8 cellular contexts compared by ENCODE assay signal in genomic region chr13:94416454-94417080, GRCh38.
DNase-seq lines count a peak whose midpoint lies in the region; ATAC-seq and TF ChIP-seq lines count a peak whose summit lies in the region.

No MANE protein-coding gene starts in this region.

- no peak for DNase-seq in CD14-positive monocyte (ENCODE audit: low spot score)
- no peak for DNase-seq in Panc1 (ENCODE audit: low read depth, low spot score)
- DNase-seq in iPS DF 6.9 (ENCODE audit: low read depth, low spot score): peak; percentile 70
- DNase-seq in NOMO-1 (lab: John Stamatoyannopoulos, UW; ENCODE audit: unreplicated experiment in 2 of 2): no peak
- no peak for DNase-seq in central memory CD4-positive, alpha-beta T cell
- no peak for DNase-seq in NCI-H2029 (lab: John Stamatoyannopoulos, UW)

- POLR2A ChIA-PET in HEK293 (lab: Yijun Ruan, JAX): no interaction called here
- POLR2A ChIA-PET in Panc1 (lab: Charles Lee): interaction anchor here (0.6 kb wide), 1 partner anchor 388 kb away, joined by 3 read pairs; no protein-coding TSS in a partner anchor

- peaks cover 16% of the 10 kb centered on the region for H3K4me1 Mint-ChIP-seq in CD14-positive monocyte

- H3K9me3 Mint-ChIP-seq in CD14-positive monocyte: peaks cover 7 to 25% (median 21%) of the 10 kb centered on the region in 7 donors

- H3K9me3 ChIP-seq in HEK293 (ENCODE audit: control insufficient read depth, insufficient read depth, low read depth, low read length): no peaks in the 10 kb centered on the region
- H3K9me3 ChIP-seq in Panc1 (ENCODE audit: control insufficient read depth, insufficient read depth, low read depth, low read length): no peaks in the 10 kb centered on the region; the same call in 1 of the 2 replicates
- H3K9me3 ChIP-seq in iPS DF 6.9 (ENCODE audit: control insufficient read depth, insufficient read depth, low read length): no peaks in the 10 kb centered on the region

- H3K27me3 Mint-ChIP-seq in CD14-positive monocyte (ENCODE audit: low read depth in 3 of 3): peaks cover 9 to 19% (median 17%) of the 10 kb centered on the region in 3 donors

- no peaks in the 10 kb centered on the region for H3K36me3 Mint-ChIP-seq in CD14-positive monocyte

- intact Hi-C loops in CD14-positive monocyte (cut with micrococcal nuclease) (no loop called here), Panc1 (cut with micrococcal nuclease; ENCODE audit: unreplicated experiment) (no loop called here)

- H3K27ac ChIP-seq in HEK293 (ENCODE audit: extremely low read depth, low read depth, low read length): no peak overlapping the region
- no peak overlapping the region for H3K27ac ChIP-seq in Panc1 (ENCODE audit: low read length)
- H3K27ac ChIP-seq in iPS DF 6.9 (ENCODE audit: low read length): no peak overlapping the region

- no peak for ATAC-seq in Panc1
- ATAC-seq in HG03175 (IDR thresholded peaks at IDR 0.05; ENCODE audit: unreplicated experiment): no peak

- H3K4me3 Mint-ChIP-seq in CD14-positive monocyte: peak overlapping the region in 1 of 2 donors; percentile 5

- no peaks in the 10 kb centered on the region for H3K27me3 ChIP-seq in Panc1 (ENCODE audit: control insufficient read depth, insufficient read depth, low read length)
- no peaks in the 10 kb centered on the region for H3K27me3 ChIP-seq in iPS DF 6.9 (ENCODE audit: control insufficient read depth, insufficient read depth, low read length)

- no CpG with 5 or more reads among the region's 7 CpGs for WGBS in iPS DF 6.9 (ENCODE audit: insufficient coverage, insufficient read length)

- CTCF ChIA-PET in HEK293 (lab: Yijun Ruan, JAX): interaction anchor here (0.5 to 2.6 kb wide), 18 partner anchors 9 to 1454 kb away, joined by 3 to 11 read pairs (median 3); no protein-coding TSS in a partner anchor
- CTCF ChIA-PET in Panc1 (lab: Charles Lee): no interaction called here

- H3K4me1 ChIP-seq in HEK293 (ENCODE audit: control insufficient read depth, insufficient read depth, low read length): no peaks in the 10 kb centered on the region
- H3K4me1 ChIP-seq in Panc1 (ENCODE audit: control insufficient read depth, insufficient read depth, low read length): no peaks in the 10 kb centered on the region
- no peaks in the 10 kb centered on the region for H3K4me1 ChIP-seq in iPS DF 6.9 (ENCODE audit: control insufficient read depth, insufficient read depth, low read length)

- H3K36me3 ChIP-seq in HEK293 (ENCODE audit: control insufficient read depth in 2 of 2, insufficient read depth in 1 of 2, low read length in 2 of 2) (no peaks in the 10 kb centered on the region), Panc1 (ENCODE audit: control insufficient read depth, insufficient read depth, low read length) (no peaks in the 10 kb centered on the region), iPS DF 6.9 (ENCODE audit: control insufficient read depth, insufficient read depth, low read length) (no peaks in the 10 kb centered on the region)

- TF ChIP-seq CTCF in CD14-positive monocyte (IDR thresholded peaks at IDR 0.05): peak; percentile 11
- no peak for TF ChIP-seq CTCF in HEK293 (tag by site-specific recombination; IDR thresholded peaks at IDR 0.05)
- TF ChIP-seq CTCF in Panc1 (IDR thresholded peaks at IDR 0.05): peak; percentile 47

- H3K4me3 ChIP-seq in HEK293 (ENCODE audit: low read depth, low read length) (no peak overlapping the region), Panc1 (ENCODE audit: low read depth in 2 of 2, low read length in 2 of 2) (no peak overlapping the region), iPS DF 6.9 (ENCODE audit: low read length) (no peak overlapping the region)

- in situ Hi-C loops in Panc1 (cut with HindIII; ENCODE audit: low pct_unique_long_range_greater_than_20kb, low sequenced_read_pairs): no loop called here

- H3K27ac Mint-ChIP-seq in CD14-positive monocyte: no peak overlapping the region

- BruUV-seq in Panc1 (replicated peaks; lab: Mats Ljungman, UMichigan): no TSS peak

TF ChIP-seq in HEK293, 187 proteins besides CTCF, POLR2A, EP300 and RAD21:
- TF ChIP-seq ZNF2 (tag by site-specific recombination; IDR thresholded peaks at IDR 0.05) (peak; percentile 50; the same call in 1 of the 2 replicates), TRIM28 (IDR thresholded peaks at IDR 0.05; ENCODE audit: borderline replicate concordance, low read length) (peak; percentile 95), ZNF221 (tag by site-specific recombination; IDR thresholded peaks at IDR 0.05; ENCODE audit: borderline replicate concordance) (no peak), ZNF654 (tag by site-specific recombination; IDR thresholded peaks at IDR 0.05; ENCODE audit: low read depth) (peak; percentile 67), KLF1 (tag by site-specific recombination; IDR thresholded peaks at IDR 0.05) (no peak), ZBTB44 (tag by site-specific recombination; IDR thresholded peaks at IDR 0.05) (peak; percentile 99)
TF ChIP-seq in HEK293: peak in this region for 4.
